1 cellular context compared by ENCODE assay signal in the genomic region with DNA sequence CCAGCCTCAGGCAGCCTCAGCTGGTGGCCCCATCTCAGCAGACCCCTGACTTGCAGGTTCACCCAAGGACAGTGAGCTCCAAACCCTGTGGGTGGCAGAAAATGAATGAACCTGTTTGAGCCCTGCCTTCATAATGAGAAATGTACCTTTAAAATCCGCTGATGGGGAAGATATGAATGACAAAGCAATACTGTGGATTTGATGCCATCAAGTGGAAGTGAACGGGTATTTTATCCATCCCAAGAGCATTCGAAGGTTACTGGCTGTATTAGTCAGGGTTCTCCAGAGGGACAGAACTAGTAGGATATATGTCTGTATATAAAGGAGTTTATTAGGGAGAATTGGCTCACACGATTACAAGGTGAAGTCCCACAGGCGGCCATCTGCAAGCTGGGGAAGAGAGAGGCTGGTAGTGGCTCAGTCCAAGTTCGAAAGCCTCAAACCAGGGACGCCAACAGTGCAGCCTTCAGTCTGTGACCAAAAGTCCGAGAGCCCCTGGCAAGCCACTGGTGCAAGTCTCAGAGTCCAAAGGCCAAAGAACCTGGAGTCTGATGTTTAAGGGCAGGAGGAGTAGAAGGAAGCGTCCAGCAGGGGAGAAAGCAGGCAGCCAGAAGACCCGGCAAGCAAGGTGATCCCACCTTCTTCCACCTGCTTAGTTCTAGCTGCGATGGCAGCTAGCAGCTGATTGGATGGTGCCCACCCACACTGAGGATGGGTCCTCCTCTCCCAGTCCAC.
TF ChIP-seq lines count a peak whose summit lies in the region.

No MANE protein-coding gene starts in this region.

TF ChIP-seq in K562, 482 proteins besides CTCF, POLR2A, EP300 and RAD21 (continued from another document):
- no peak for TF ChIP-seq HEY1 (CRISPR knock-in tag; IDR thresholded peaks at IDR 0.05; ENCODE audit: borderline replicate concordance)
- TF ChIP-seq NCOR1 (IDR thresholded peaks at IDR 0.05): no peak
- no peak for TF ChIP-seq BRCA1 (IDR thresholded peaks at IDR 0.05)
- no peak for TF ChIP-seq BRCA1 (CRISPR knock-in tag; IDR thresholded peaks at IDR 0.05)
- TF ChIP-seq, protein P1, sequence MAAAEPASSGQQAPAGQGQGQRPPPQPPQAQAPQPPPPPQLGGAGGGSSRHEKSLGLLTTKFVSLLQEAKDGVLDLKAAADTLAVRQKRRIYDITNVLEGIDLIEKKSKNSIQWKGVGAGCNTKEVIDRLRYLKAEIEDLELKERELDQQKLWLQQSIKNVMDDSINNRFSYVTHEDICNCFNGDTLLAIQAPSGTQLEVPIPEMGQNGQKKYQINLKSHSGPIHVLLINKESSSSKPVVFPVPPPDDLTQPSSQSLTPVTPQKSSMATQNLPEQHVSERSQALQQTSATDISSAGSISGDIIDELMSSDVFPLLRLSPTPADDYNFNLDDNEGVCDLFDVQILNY (CRISPR knock-in tag; IDR thresholded peaks at IDR 0.05): no peak
- TF ChIP-seq GABPA (tag; conservative IDR thresholded peaks at IDR 0.05; ENCODE audit: low read depth): no peak
- peak; percentile 55; the same call in 1 of the 2 replicates for TF ChIP-seq GATA2 (CRISPR knock-in tag; IDR thresholded peaks at IDR 0.05)
- no peak for TF ChIP-seq SAFB2 (IDR thresholded peaks at IDR 0.05; ENCODE audit: borderline replicate concordance, low read depth, low read length, severe bottlenecking)
- TF ChIP-seq, protein P2, sequence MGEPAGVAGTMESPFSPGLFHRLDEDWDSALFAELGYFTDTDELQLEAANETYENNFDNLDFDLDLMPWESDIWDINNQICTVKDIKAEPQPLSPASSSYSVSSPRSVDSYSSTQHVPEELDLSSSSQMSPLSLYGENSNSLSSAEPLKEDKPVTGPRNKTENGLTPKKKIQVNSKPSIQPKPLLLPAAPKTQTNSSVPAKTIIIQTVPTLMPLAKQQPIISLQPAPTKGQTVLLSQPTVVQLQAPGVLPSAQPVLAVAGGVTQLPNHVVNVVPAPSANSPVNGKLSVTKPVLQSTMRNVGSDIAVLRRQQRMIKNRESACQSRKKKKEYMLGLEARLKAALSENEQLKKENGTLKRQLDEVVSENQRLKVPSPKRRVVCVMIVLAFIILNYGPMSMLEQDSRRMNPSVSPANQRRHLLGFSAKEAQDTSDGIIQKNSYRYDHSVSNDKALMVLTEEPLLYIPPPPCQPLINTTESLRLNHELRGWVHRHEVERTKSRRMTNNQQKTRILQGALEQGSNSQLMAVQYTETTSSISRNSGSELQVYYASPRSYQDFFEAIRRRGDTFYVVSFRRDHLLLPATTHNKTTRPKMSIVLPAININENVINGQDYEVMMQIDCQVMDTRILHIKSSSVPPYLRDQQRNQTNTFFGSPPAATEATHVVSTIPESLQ (CRISPR knock-in tag; IDR thresholded peaks at IDR 0.05): no peak
- TF ChIP-seq ATF1 (CRISPR knock-in tag; IDR thresholded peaks at IDR 0.05): no peak
- no peak for TF ChIP-seq ATF1 (tag; IDR thresholded peaks at IDR 0.05)
- TF ChIP-seq, protein P3, sequence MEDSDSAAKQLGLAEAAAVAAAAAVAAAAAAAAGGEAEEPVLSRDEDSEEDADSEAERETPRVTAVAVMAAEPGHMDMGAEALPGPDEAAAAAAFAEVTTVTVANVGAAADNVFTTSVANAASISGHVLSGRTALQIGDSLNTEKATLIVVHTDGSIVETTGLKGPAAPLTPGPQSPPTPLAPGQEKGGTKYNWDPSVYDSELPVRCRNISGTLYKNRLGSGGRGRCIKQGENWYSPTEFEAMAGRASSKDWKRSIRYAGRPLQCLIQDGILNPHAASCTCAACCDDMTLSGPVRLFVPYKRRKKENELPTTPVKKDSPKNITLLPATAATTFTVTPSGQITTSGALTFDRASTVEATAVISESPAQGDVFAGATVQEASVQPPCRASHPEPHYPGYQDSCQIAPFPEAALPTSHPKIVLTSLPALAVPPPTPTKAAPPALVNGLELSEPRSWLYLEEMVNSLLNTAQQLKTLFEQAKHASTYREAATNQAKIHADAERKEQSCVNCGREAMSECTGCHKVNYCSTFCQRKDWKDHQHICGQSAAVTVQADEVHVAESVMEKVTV (CRISPR knock-in tag; IDR thresholded peaks at IDR 0.05): 0 out of 2 replicates have a peak, but pooled peaks have one; percentile 29
- TF ChIP-seq, protein P4, sequence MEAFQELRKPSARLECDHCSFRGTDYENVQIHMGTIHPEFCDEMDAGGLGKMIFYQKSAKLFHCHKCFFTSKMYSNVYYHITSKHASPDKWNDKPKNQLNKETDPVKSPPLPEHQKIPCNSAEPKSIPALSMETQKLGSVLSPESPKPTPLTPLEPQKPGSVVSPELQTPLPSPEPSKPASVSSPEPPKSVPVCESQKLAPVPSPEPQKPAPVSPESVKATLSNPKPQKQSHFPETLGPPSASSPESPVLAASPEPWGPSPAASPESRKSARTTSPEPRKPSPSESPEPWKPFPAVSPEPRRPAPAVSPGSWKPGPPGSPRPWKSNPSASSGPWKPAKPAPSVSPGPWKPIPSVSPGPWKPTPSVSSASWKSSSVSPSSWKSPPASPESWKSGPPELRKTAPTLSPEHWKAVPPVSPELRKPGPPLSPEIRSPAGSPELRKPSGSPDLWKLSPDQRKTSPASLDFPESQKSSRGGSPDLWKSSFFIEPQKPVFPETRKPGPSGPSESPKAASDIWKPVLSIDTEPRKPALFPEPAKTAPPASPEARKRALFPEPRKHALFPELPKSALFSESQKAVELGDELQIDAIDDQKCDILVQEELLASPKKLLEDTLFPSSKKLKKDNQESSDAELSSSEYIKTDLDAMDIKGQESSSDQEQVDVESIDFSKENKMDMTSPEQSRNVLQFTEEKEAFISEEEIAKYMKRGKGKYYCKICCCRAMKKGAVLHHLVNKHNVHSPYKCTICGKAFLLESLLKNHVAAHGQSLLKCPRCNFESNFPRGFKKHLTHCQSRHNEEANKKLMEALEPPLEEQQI (IDR thresholded peaks at IDR 0.05): no peak
